In genomic region chr2:149586898-149587219, GRCh38 we compare ENCODE assay signal across 8 cellular contexts. TPM values are rescaled to one million over a fixed set of nuclear protein-coding genes. Genes with fewer than 3 reads are reported as not detected.
A peak's percentile ranks its signal among the peaks of the same experiment; 100 is the strongest.
DNase-seq lines count a peak whose midpoint lies in the region; ATAC-seq and TF ChIP-seq lines count a peak whose summit lies in the region.

No MANE protein-coding gene starts in this region.

- TF ChIP-seq CTCF in HFFc6 (IDR thresholded peaks at IDR 0.05) = no peak

- H3K4me3 Mint-ChIP-seq in HFFc6 = peak overlapping the region; percentile 99
- H3K4me3 Mint-ChIP-seq in activated T-helper 17 cell treated with anti-CD3 and anti-CD28 coated beads, Interleukin-2, amount 50 U/mL, for 72 hours = peak overlapping the region; percentile 100
- peak overlapping the region; percentile 96 for H3K4me3 Mint-ChIP-seq in stimulated activated effector memory CD8-positive, alpha-beta T cell treated with anti-CD3 and anti-CD28 coated beads, Interleukin-12 subunit alpha, Interleukin-12 subunit beta, amount 100 ng/mL, for 72 hours

- no peak for ATAC-seq in activated T-helper 17 cell treated with anti-CD3 and anti-CD28 coated beads, Interleukin-2, amount 50 U/mL, for 72 hours (replicated peaks)
- no peak for ATAC-seq in stimulated activated effector memory CD8-positive, alpha-beta T cell treated with anti-CD3 and anti-CD28 coated beads, Interleukin-12 subunit alpha, Interleukin-12 subunit beta, amount 100 ng/mL, for 72 hours
- no peak for ATAC-seq in HG02610 (IDR thresholded peaks at IDR 0.05; ENCODE audit: unreplicated experiment)
- ATAC-seq in HG03432 (IDR thresholded peaks at IDR 0.05; ENCODE audit: unreplicated experiment) = no peak
- no peak for ATAC-seq in GM18520 (IDR thresholded peaks at IDR 0.05; ENCODE audit: unreplicated experiment)

- H3K27ac ChIP-seq in iPS-18a (ENCODE audit: low read length) = peak overlapping the region; percentile 78

- no peaks in the 10 kb centered on the region for H3K27me3 ChIP-seq in iPS-18a (ENCODE audit: control insufficient read depth, insufficient read depth, low read length)

- peaks cover 68% of the 10 kb centered on the region for H3K4me1 Mint-ChIP-seq in HFFc6 (ENCODE audit: low read depth)
- peaks cover 21% of the 10 kb centered on the region for H3K4me1 Mint-ChIP-seq in activated T-helper 17 cell treated with anti-CD3 and anti-CD28 coated beads, Interleukin-2, amount 50 U/mL, for 72 hours
- peaks cover 30% of the 10 kb centered on the region for H3K4me1 Mint-ChIP-seq in stimulated activated effector memory CD8-positive, alpha-beta T cell treated with anti-CD3 and anti-CD28 coated beads, Interleukin-12 subunit alpha, Interleukin-12 subunit beta, amount 100 ng/mL, for 72 hours

- peak overlapping the region; percentile 85 for H3K4me3 ChIP-seq in iPS-18a (ENCODE audit: low read length)

- no peaks in the 10 kb centered on the region for H3K9me3 Mint-ChIP-seq in HFFc6
- no peaks in the 10 kb centered on the region for H3K9me3 Mint-ChIP-seq in activated T-helper 17 cell treated with anti-CD3 and anti-CD28 coated beads, Interleukin-2, amount 50 U/mL, for 72 hours
- H3K9me3 Mint-ChIP-seq in stimulated activated effector memory CD8-positive, alpha-beta T cell treated with anti-CD3 and anti-CD28 coated beads, Interleukin-12 subunit alpha, Interleukin-12 subunit beta, amount 100 ng/mL, for 72 hours = no peaks in the 10 kb centered on the region

- no peaks in the 10 kb centered on the region; the same call in 1 of the 2 replicates for H3K27me3 Mint-ChIP-seq in HFFc6 (ENCODE audit: insufficient read depth)
- peaks cover 7% of the 10 kb centered on the region for H3K27me3 Mint-ChIP-seq in activated T-helper 17 cell treated with anti-CD3 and anti-CD28 coated beads, Interleukin-2, amount 50 U/mL, for 72 hours

- H3K36me3 ChIP-seq in iPS-18a (ENCODE audit: control insufficient read depth, low read depth, low read length) = peaks cover 25% of the 10 kb centered on the region

- peaks cover 10% of the 10 kb centered on the region for H3K4me1 ChIP-seq in iPS-18a (ENCODE audit: control insufficient read depth, low read depth, low read length)

- H3K9ac ChIP-seq in iPS-18a (ENCODE audit: low read length) = peak overlapping the region; percentile 94

- DNase-seq in HFFc6 (no peak), anterior cingulate cortex (lab: John Stamatoyannopoulos, UW) (no peak)
- no peak for DNase-seq in stimulated activated effector memory CD8-positive, alpha-beta T cell treated with anti-CD3 and anti-CD28 coated beads, Interleukin-12 subunit alpha, Interleukin-12 subunit beta, amount 100 ng/mL, for 72 hours (ENCODE audit: low spot score in 2 of 2)

- peaks cover 46% of the 10 kb centered on the region for H3K36me3 Mint-ChIP-seq in HFFc6 (ENCODE audit: low read depth)
- H3K36me3 Mint-ChIP-seq in activated T-helper 17 cell treated with anti-CD3 and anti-CD28 coated beads, Interleukin-2, amount 50 U/mL, for 72 hours (ENCODE audit: low read depth) = peaks cover 60% of the 10 kb centered on the region
- H3K36me3 Mint-ChIP-seq in stimulated activated effector memory CD8-positive, alpha-beta T cell treated with anti-CD3 and anti-CD28 coated beads, Interleukin-12 subunit alpha, Interleukin-12 subunit beta, amount 100 ng/mL, for 72 hours = peaks cover 51% of the 10 kb centered on the region

- H3K27ac Mint-ChIP-seq in HFFc6 = peak overlapping the region; percentile 100
- peak overlapping the region; percentile 100 for H3K27ac Mint-ChIP-seq in activated T-helper 17 cell treated with anti-CD3 and anti-CD28 coated beads, Interleukin-2, amount 50 U/mL, for 72 hours
- H3K27ac Mint-ChIP-seq in stimulated activated effector memory CD8-positive, alpha-beta T cell treated with anti-CD3 and anti-CD28 coated beads, Interleukin-12 subunit alpha, Interleukin-12 subunit beta, amount 100 ng/mL, for 72 hours = peak overlapping the region; percentile 100

- H3K9me3 ChIP-seq in iPS-18a (ENCODE audit: control insufficient read depth, low read depth, low read length) = no peaks in the 10 kb centered on the region

RNA-seq across cellular contexts. Expression of gene MMADHC, which starts 0.7 kb away (rescaled TPM):
- 100 to 1,000 TPM; 134 to 176 (median 154) TPM for total RNA-seq in HFFc6 (2021; fragmentation: NEBNext Ultra II Directional; extraction: Animal tissue kit (Norgen Biotek cat#: 25700))
- total RNA-seq in activated T-helper 17 cell treated with anti-CD3 and anti-CD28 coated beads, Interleukin-2, amount 50 U/mL, for 72 hours = 100 to 1,000 TPM in 1 of 2 donors, 10 to 100 TPM in 1; 99.4 to 120 TPM
